In genomic region chr16:90020838-90021382, GRCh38 we compare ENCODE assay signal across 10 cellular contexts.
DNase-seq lines count a peak whose midpoint lies in the region; ATAC-seq lines count a peak whose summit lies in the region.
"Had no signal": no experiment of that assay in that cellular context is flagged by ENCODE, and none has a peak within 500 bp of the region (broad histone marks: within the 10 kb centered on the region; RNA-seq: fewer than 3 reads in every experiment).

No MANE protein-coding gene starts in this region.

- no peak for DNase-seq in activated naive CD4-positive, alpha-beta T cell treated with anti-CD3 and anti-CD28 coated beads, Interleukin-2, amount 10 ng/mL, durations not matched to agents 7 days and 5 days
- DNase-seq in activated naive CD4-positive, alpha-beta T cell treated with Interleukin-2 at 50 U/mL for 16 hours: no peak
- DNase-seq in SHP77 (lab: John Stamatoyannopoulos, UW): peak; percentile 52 to 64
- peak; percentile 55 for DNase-seq in globus pallidus (ENCODE audit: low spot score)
- DNase-seq in stimulated activated naive B cell treated with anti-CD40 and anti-IgM and Interleukin-4, amounts not matched to agents 10 μg/mL and 1 μg/mL and 100 μg/mL, for 72 hours: no peak
- DNase-seq in stimulated activated CD4-positive, alpha-beta T cell treated with anti-CD3 and anti-CD28 coated beads, Interleukin-4, amount 100 ng/mL, for 1 hour: no peak
- no peak for DNase-seq in stimulated activated CD4-positive, alpha-beta T cell treated with anti-CD3 and anti-CD28 coated beads, Interleukin-2, amount 100 ng/mL, for 48 hours
- DNase-seq in cortex of kidney (lab: John Stamatoyannopoulos, UW): no peak
- DNase-seq: activated CD8-positive, alpha-beta memory T cell treated with anti-CD3 and anti-CD28 coated beads, Interleukin-2, amount 50 U/mL, for 4 hours; stimulated activated CD4-positive, alpha-beta T cell treated with anti-CD3 and anti-CD28 coated beads, Interleukin-4, amount 100 ng/mL, for 24 hours had no signal

- H3K36me3 Mint-ChIP-seq in activated naive CD4-positive, alpha-beta T cell treated with anti-CD3 and anti-CD28 coated beads, Interleukin-2, amount 10 ng/mL, durations not matched to agents 7 days and 5 days: peaks cover 4% of the 10 kb centered on the region
- H3K36me3 Mint-ChIP-seq in stimulated activated naive B cell treated with anti-CD40 and anti-IgM and Interleukin-4, amounts not matched to agents 10 μg/mL and 1 μg/mL and 100 μg/mL, for 72 hours: peaks cover 2 to 3% of the 10 kb centered on the region in 2 donors

- no peak overlapping the region for H3K27ac Mint-ChIP-seq in activated naive CD4-positive, alpha-beta T cell treated with anti-CD3 and anti-CD28 coated beads, Interleukin-2, amount 10 ng/mL, durations not matched to agents 7 days and 5 days
- no peak overlapping the region for H3K27ac Mint-ChIP-seq in stimulated activated naive B cell treated with anti-CD40 and anti-IgM and Interleukin-4, amounts not matched to agents 10 μg/mL and 1 μg/mL and 100 μg/mL, for 72 hours

- peaks cover 60% of the 10 kb centered on the region for H3K27me3 Mint-ChIP-seq in activated naive CD4-positive, alpha-beta T cell treated with anti-CD3 and anti-CD28 coated beads, Interleukin-2, amount 10 ng/mL, durations not matched to agents 7 days and 5 days
- H3K27me3 Mint-ChIP-seq in stimulated activated naive B cell treated with anti-CD40 and anti-IgM and Interleukin-4, amounts not matched to agents 10 μg/mL and 1 μg/mL and 100 μg/mL, for 72 hours: peaks cover 0 to 3% of the 10 kb centered on the region in 2 donors

- H3K4me1 Mint-ChIP-seq in activated naive CD4-positive, alpha-beta T cell treated with anti-CD3 and anti-CD28 coated beads, Interleukin-2, amount 10 ng/mL, durations not matched to agents 7 days and 5 days: peaks cover 29% of the 10 kb centered on the region
- peaks cover 6 to 50% of the 10 kb centered on the region in 2 donors for H3K4me1 Mint-ChIP-seq in stimulated activated naive B cell treated with anti-CD40 and anti-IgM and Interleukin-4, amounts not matched to agents 10 μg/mL and 1 μg/mL and 100 μg/mL, for 72 hours

- no peak for ATAC-seq in stimulated activated naive B cell treated with anti-CD40 and anti-IgM and Interleukin-4, amounts not matched to agents 10 μg/mL and 1 μg/mL and 100 μg/mL, for 72 hours (replicated peaks)

- CTCF ChIA-PET in activated naive CD4-positive, alpha-beta T cell treated with anti-CD3 and anti-CD28 coated beads, Interleukin-2, amount 10 ng/mL, durations not matched to agents 7 days and 5 days (lab: Charles Lee): interaction anchor here (1.0 to 1.7 kb wide), 4 partner anchors 22 to 157 kb away, joined by 3 to 6 read pairs (median 5); no protein-coding TSS in a partner anchor

- H3K9me3 Mint-ChIP-seq in activated naive CD4-positive, alpha-beta T cell treated with anti-CD3 and anti-CD28 coated beads, Interleukin-2, amount 10 ng/mL, durations not matched to agents 7 days and 5 days: peaks cover 2% of the 10 kb centered on the region
- peaks cover 0 to 3% of the 10 kb centered on the region in 2 donors for H3K9me3 Mint-ChIP-seq in stimulated activated naive B cell treated with anti-CD40 and anti-IgM and Interleukin-4, amounts not matched to agents 10 μg/mL and 1 μg/mL and 100 μg/mL, for 72 hours

- peak overlapping the region; percentile 21 for H3K4me3 Mint-ChIP-seq in activated naive CD4-positive, alpha-beta T cell treated with anti-CD3 and anti-CD28 coated beads, Interleukin-2, amount 10 ng/mL, durations not matched to agents 7 days and 5 days
- peak overlapping the region; percentile 2 to 25 for H3K4me3 Mint-ChIP-seq in stimulated activated naive B cell treated with anti-CD40 and anti-IgM and Interleukin-4, amounts not matched to agents 10 μg/mL and 1 μg/mL and 100 μg/mL, for 72 hours

Comparison
In these comparisons a context has a peak if more than half of its experiments do, and no peak if none do; other contexts are left out.
1. DNase-seq: peak in SHP77 (2 of 2) and globus pallidus (single experiment); none in activated naive CD4-positive, alpha-beta T cell treated with anti-CD3 and anti-CD28 coated beads, Interleukin-2, amount 10 ng/mL, durations not matched to agents 7 days and 5 days (single experiment), activated naive CD4-positive, alpha-beta T cell treated with Interleukin-2 at 50 U/mL for 16 hours (single experiment), stimulated activated naive B cell treated with anti-CD40 and anti-IgM and Interleukin-4, amounts not matched to agents 10 μg/mL and 1 μg/mL and 100 μg/mL, for 72 hours (single experiment), stimulated activated CD4-positive, alpha-beta T cell treated with anti-CD3 and anti-CD28 coated beads, Interleukin-4, amount 100 ng/mL, for 1 hour (single experiment), stimulated activated CD4-positive, alpha-beta T cell treated with anti-CD3 and anti-CD28 coated beads, Interleukin-2, amount 100 ng/mL, for 48 hours (0 of 2) and cortex of kidney (single experiment).